15 cellular contexts compared by ENCODE assay signal in the genomic region with DNA sequence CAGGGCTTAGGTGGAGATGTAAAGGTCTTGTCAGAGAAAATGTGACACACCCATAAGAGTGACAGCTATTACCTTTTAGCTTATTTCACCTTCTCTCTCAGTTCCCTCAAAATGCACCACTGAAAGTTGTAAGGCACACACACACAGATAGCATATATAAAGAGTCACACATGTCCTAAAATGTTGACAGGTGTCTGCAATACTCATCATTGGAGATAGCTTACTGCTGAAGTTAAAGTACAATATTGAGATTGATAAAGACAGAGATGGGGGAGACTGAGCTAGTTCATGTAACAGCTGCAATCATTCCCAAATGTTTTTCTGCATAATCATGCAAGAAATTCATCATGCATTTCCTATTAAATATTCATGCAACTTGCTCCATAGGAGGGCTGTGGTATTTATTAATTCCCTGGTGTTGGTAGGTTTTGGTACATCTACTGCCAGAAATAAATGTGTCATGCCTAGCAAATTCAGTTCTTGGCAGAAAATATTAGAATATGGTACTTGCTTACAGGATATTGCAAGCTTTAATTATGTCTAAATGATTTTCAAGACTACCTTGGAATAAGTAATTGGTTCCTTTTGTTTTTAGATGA.
"Had no signal": no experiment of that assay in that cellular context is flagged by ENCODE, and none has a peak within 500 bp of the region (broad histone marks: within the 10 kb centered on the region; RNA-seq: fewer than 3 reads in every experiment).

No MANE protein-coding gene starts in this region.

- ATAC-seq: activated CD4-positive, CD25-positive, alpha-beta regulatory T cell treated with anti-CD3 and anti-CD28 coated beads, Interleukin-2, amount 50 U/mL, for 24 hours; left cardiac atrium; right cardiac atrium; stimulated activated naive B cell treated with anti-CD40 and anti-IgM and Interleukin-4, amounts not matched to agents 10 μg/mL and 1 μg/mL and 100 μg/mL, for 72 hours had no signal

- H3K27ac Mint-ChIP-seq: activated naive CD8-positive, alpha-beta T cell; activated T-cell treated with anti-CD3 and anti-CD28 coated beads, Interleukin-2, amount 50 U/mL, for 24 hours; naive B cell; progenitor cell of endocrine pancreas; stimulated activated naive B cell treated with anti-CD40 and anti-IgM and Interleukin-4, amounts not matched to agents 10 μg/mL and 1 μg/mL and 100 μg/mL, for 72 hours had no signal

- H3K4me1 ChIP-seq: colonic mucosa had no signal

- H3K27ac ChIP-seq: colonic mucosa had no signal

- H3K9me3 ChIP-seq: colonic mucosa had no signal

- H3K36me3 Mint-ChIP-seq: naive B cell; stimulated activated naive B cell treated with anti-CD40 and anti-IgM and Interleukin-4, amounts not matched to agents 10 μg/mL and 1 μg/mL and 100 μg/mL, for 72 hours had no signal

- H3K4me3 ChIP-seq: colonic mucosa, lung had no signal

- H3K36me3 ChIP-seq: colonic mucosa had no signal

- H3K27me3 ChIP-seq: colonic mucosa had no signal

- DNase-seq: activated CD4-positive, alpha-beta T cell treated with anti-CD3 and anti-CD28 coated beads, Interleukin-2, amount 50 U/mL, for 4 hours; activated gamma-delta T cell; activated T-cell treated with anti-CD3 and anti-CD28 coated beads, Interleukin-2, amount 50 U/mL, for 24 hours; aorta; colonic mucosa; left cardiac atrium; naive B cell; right cardiac atrium; stimulated activated CD4-positive, alpha-beta T cell treated with anti-CD3 and anti-CD28 coated beads, Interleukin-1b, Interleukin-23, amount 100 ng/mL, for 48 hours; stimulated activated naive B cell treated with anti-CD40 and anti-IgM and Interleukin-4, amounts not matched to agents 10 μg/mL and 1 μg/mL and 100 μg/mL, for 72 hours; trophoblast cell had no signal

- H3K4me3 Mint-ChIP-seq: activated naive CD8-positive, alpha-beta T cell; activated T-cell treated with anti-CD3 and anti-CD28 coated beads, Interleukin-2, amount 50 U/mL, for 24 hours; naive B cell; stimulated activated naive B cell treated with anti-CD40 and anti-IgM and Interleukin-4, amounts not matched to agents 10 μg/mL and 1 μg/mL and 100 μg/mL, for 72 hours had no signal

- H3K4me1 Mint-ChIP-seq: naive B cell; stimulated activated naive B cell treated with anti-CD40 and anti-IgM and Interleukin-4, amounts not matched to agents 10 μg/mL and 1 μg/mL and 100 μg/mL, for 72 hours had no signal
